In the genomic region with DNA sequence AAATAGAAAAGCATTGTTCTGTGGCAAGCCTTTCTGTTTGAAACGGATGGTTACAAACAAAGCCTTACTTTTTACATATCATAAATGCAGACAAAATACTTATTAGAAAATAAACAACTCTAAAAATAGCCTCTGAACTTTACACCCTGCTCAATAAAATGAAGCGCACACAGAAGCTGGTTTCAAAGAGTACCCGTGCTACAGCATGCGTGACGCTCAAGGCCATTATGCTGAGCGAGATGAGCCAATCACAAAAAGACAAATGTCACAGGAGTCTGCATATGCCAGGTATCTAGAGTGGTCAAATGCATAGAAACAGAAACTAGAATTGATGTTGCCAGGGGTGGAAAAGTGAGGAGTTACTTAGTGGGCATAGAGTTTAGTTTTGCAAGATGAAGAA, we compare ENCODE assay signal across 25 cellular contexts.
DNase-seq lines count a peak whose midpoint lies in the region; ATAC-seq, FAIRE-seq and TF ChIP-seq lines count a peak whose summit lies in the region.
"Had no signal": no experiment of that assay in that cellular context is flagged by ENCODE, and none has a peak within 500 bp of the region (broad histone marks: within the 10 kb centered on the region; RNA-seq: fewer than 3 reads in every experiment).

No MANE protein-coding gene starts in this region.

- FAIRE-seq in small intestine (lab: Jason Lieb, UNC), result no peak
- FAIRE-seq: A549, G401.6, GM12892, GM19239, H1 had no signal

- no peak overlapping the region for H3K4me3 ChIP-seq in small intestine (ENCODE audit: low read depth in 1 of 2, low read length in 2 of 2)
- H3K4me3 ChIP-seq: A549, GM23248 had no signal

- intact Hi-C loops in left colon (cut with DNase I, micrococcal nuclease), result no loop called here

- H3K27ac ChIP-seq in 22Rv1 (peak overlapping the region; percentile 49), small intestine (ENCODE audit: low read depth in 1 of 2, low read length in 1 of 2) (no peak overlapping the region)
- H3K27ac ChIP-seq: A549, C4-2B, GM23248 had no signal

- no peaks in the 10 kb centered on the region for H3K27me3 ChIP-seq in small intestine (ENCODE audit: control insufficient read depth in 2 of 2, insufficient read depth in 2 of 2, low read length in 2 of 2)
- H3K27me3 ChIP-seq: BE2C had no signal

- no peaks in the 10 kb centered on the region for H3K9me3 ChIP-seq in small intestine (ENCODE audit: control insufficient read depth, low read depth)
- H3K9me3 ChIP-seq: A549, BE2C, Caco-2 had no signal

- no peaks in the 10 kb centered on the region for H3K36me3 ChIP-seq in small intestine (ENCODE audit: control insufficient read depth in 2 of 2, insufficient read depth in 2 of 2, low read length in 2 of 2)
- H3K36me3 ChIP-seq: BE2C had no signal

- no peak for TF ChIP-seq CTCF in 22Rv1 (IDR thresholded peaks at IDR 0.05)

- ATAC-seq in left colon, result peak; percentile 45
- ATAC-seq: A549; CD8-positive, alpha-beta T cell; HCT116 had no signal

- 21 to 57% (median 32%) methylated on average over 6 of the region's 6 CpGs for WGBS in small intestine, 3 donors

- H3K4me1 ChIP-seq in small intestine (ENCODE audit: control insufficient read depth in 2 of 2, insufficient read depth in 1 of 2, low read depth in 1 of 2, low read length in 1 of 2), result no peaks in the 10 kb centered on the region
- H3K4me1 ChIP-seq: A549, BE2C, Caco-2 had no signal

- DNase-seq in NCI-H510A treated with DMSO at 0.1 percent for 48 hours (lab: John Stamatoyannopoulos, UW) (peak; percentile 23), NCI-H510A (lab: John Stamatoyannopoulos, UW) (no peak), left colon (no peak), small intestine (peak; percentile 48), C1 segment of cervical spinal cord (lab: John Stamatoyannopoulos, UW) (no peak), HT-29 (ENCODE audit: low spot score) (no peak)
- DNase-seq: 8988T; ACHN; AML-193; BE2C; Caco-2; CD4-positive, CD25-positive, alpha-beta regulatory T cell; CD8-positive, alpha-beta T cell; DMS153; DND-41; GM23248; H9 had no signal

Comparison
In these comparisons a context has a peak if more than half of its experiments do, and no peak if none do; other contexts are left out.
1. DNase-seq: peak in NCI-H510A treated with DMSO at 0.1 percent for 48 hours (single experiment) and small intestine (single experiment); none in NCI-H510A (single experiment), left colon (0 of 2), C1 segment of cervical spinal cord (0 of 14) and HT-29 (single experiment).